Comparison of ENCODE assay signal across 18 cellular contexts in the genomic region with DNA sequence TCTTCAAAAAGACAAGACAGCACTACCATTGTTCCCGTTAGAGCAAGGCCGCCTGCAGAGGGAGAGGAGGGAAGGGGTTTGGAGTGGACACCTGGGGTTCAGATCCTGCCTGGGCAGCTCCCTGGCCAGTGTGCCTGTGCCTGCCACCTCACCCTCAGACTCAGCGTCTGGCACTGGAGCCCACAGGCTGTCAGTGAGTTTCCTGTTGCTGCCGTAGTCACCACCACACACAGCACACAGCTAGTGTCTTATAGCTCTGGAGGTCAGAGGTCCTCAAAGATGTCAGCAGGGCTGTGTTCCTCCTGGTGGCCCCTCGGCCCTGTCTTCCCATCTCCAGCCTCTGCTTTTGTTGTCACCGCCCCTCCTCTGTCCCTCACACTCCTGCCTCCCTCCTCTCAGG.
"Had no signal": no experiment of that assay in that cellular context is flagged by ENCODE, and none has a peak within 500 bp of the region (broad histone marks: within the 10 kb centered on the region; RNA-seq: fewer than 3 reads in every experiment).

No MANE protein-coding gene starts in this region.

- DNase-seq: activated B cell treated with CpG ODN at 0.5 μM for 24 hours; activated CD4-positive, alpha-beta memory T cell treated with anti-CD3 and anti-CD28 coated beads, Interleukin-2, amount 10 ng/mL, durations not matched to agents 7 days and 5 days; activated CD4-positive, alpha-beta T cell treated with anti-CD3 and anti-CD28 coated beads for 4 hours; activated CD8-positive, alpha-beta memory T cell treated with anti-CD3 and anti-CD28 coated beads, Interleukin-2, amount 10 ng/mL, durations not matched to agents 7 days and 5 days; effector CD8-positive, alpha-beta T cell; foreskin fibroblast; mucosa of descending colon; naive B cell; retina; spleen; stimulated activated naive CD8-positive, alpha-beta T cell treated with anti-CD3 and anti-CD28 coated beads, Interleukin-15, Interleukin-2, amounts not matched to agents 100 U/mL and 50 U/mL, for 24 hours; substantia nigra; tibial artery had no signal

- H3K9me3 Mint-ChIP-seq: activated B cell treated with CpG ODN at 0.5 μM for 24 hours; activated CD4-positive, alpha-beta memory T cell treated with anti-CD3 and anti-CD28 coated beads, Interleukin-2, amount 10 ng/mL, durations not matched to agents 7 days and 5 days; dendritic cell treated with granulocyte-macrophage colony-stimulating factor and Interleukin-4, amounts not matched to agents 40 ng/mL and 50 ng/mL, for 4 days; naive B cell had no signal

- H3K4me3 Mint-ChIP-seq: activated B cell treated with CpG ODN at 0.5 μM for 24 hours; activated CD4-positive, alpha-beta memory T cell treated with anti-CD3 and anti-CD28 coated beads, Interleukin-2, amount 10 ng/mL, durations not matched to agents 7 days and 5 days; activated CD8-positive, alpha-beta memory T cell treated with anti-CD3 and anti-CD28 coated beads, Interleukin-2, amount 10 ng/mL, durations not matched to agents 7 days and 5 days; activated naive CD8-positive, alpha-beta T cell; dendritic cell treated with granulocyte-macrophage colony-stimulating factor and Interleukin-4, amounts not matched to agents 40 ng/mL and 50 ng/mL, for 4 days; naive B cell had no signal

- H3K36me3 Mint-ChIP-seq: activated CD8-positive, alpha-beta memory T cell treated with anti-CD3 and anti-CD28 coated beads, Interleukin-2, amount 10 ng/mL, durations not matched to agents 7 days and 5 days; naive B cell had no signal

- H3K4me1 ChIP-seq: spleen had no signal

- H3K4me3 ChIP-seq: hepatocyte, mucosa of descending colon, spleen, tibial artery had no signal

- ATAC-seq: activated CD8-positive, alpha-beta memory T cell treated with anti-CD3 and anti-CD28 coated beads, Interleukin-2, amount 10 ng/mL, durations not matched to agents 7 days and 5 days; left lobe of liver; mucosa of descending colon; stimulated activated naive CD8-positive, alpha-beta T cell treated with anti-CD3 and anti-CD28 coated beads, Interleukin-15, Interleukin-2, amounts not matched to agents 100 U/mL and 50 U/mL, for 24 hours had no signal

- H3K27ac Mint-ChIP-seq: activated B cell treated with CpG ODN at 0.5 μM for 24 hours; activated CD4-positive, alpha-beta memory T cell treated with anti-CD3 and anti-CD28 coated beads, Interleukin-2, amount 10 ng/mL, durations not matched to agents 7 days and 5 days; activated CD8-positive, alpha-beta memory T cell treated with anti-CD3 and anti-CD28 coated beads, Interleukin-2, amount 10 ng/mL, durations not matched to agents 7 days and 5 days; activated naive CD8-positive, alpha-beta T cell; dendritic cell treated with granulocyte-macrophage colony-stimulating factor and Interleukin-4, amounts not matched to agents 40 ng/mL and 50 ng/mL, for 4 days; naive B cell had no signal

- H3K27me3 ChIP-seq: hepatocyte, tibial artery had no signal

- H3K27me3 Mint-ChIP-seq: activated naive CD8-positive, alpha-beta T cell had no signal

- H3K9me3 ChIP-seq: mucosa of descending colon, spleen, tibial artery had no signal

- H3K27ac ChIP-seq: epithelial cell of prostate, hepatocyte, spleen, tibial artery had no signal

- H3K4me1 Mint-ChIP-seq: activated CD4-positive, alpha-beta memory T cell treated with anti-CD3 and anti-CD28 coated beads, Interleukin-2, amount 10 ng/mL, durations not matched to agents 7 days and 5 days had no signal
